In the genomic region with DNA sequence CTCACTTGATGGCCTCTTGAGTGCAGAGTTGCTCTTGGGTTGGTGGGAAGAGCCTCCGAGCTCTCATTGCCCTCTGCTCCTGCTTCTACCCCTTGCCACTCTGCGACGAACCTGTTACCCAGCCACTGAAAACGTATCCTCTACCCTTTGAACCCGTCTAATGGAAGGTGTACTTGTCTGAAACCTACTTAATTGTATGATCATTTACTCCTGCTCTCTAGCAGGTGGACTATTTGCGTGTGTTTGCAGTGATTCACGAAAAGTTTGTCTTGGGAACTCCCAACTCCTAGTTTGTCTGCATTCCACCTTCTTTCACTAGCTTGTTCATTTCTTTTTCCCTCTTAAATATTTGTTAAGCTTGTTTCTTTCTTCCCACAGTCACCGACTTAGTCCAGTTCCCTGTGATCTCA, we compare ENCODE assay signal across 8 cellular contexts. TPM values are rescaled to one million over a fixed set of nuclear protein-coding genes. Genes with fewer than 3 reads are reported as not detected.
A peak's percentile ranks its signal among the peaks of the same experiment; 100 is the strongest.
DNase-seq lines count a peak whose midpoint lies in the region; ATAC-seq, FAIRE-seq and TF ChIP-seq lines count a peak whose summit lies in the region.

No MANE protein-coding gene starts in this region.

- H3K4me3 Mint-ChIP-seq in activated B cell treated with CpG ODN at 0.5 μM for 24 hours: peak overlapping the region; percentile 96

- peak overlapping the region; percentile 86 to 93 (median 88) for H3K27ac ChIP-seq in sigmoid colon

- H3K4me1 Mint-ChIP-seq in activated B cell treated with CpG ODN at 0.5 μM for 24 hours: peaks cover 25% of the 10 kb centered on the region

- CTCF ChIA-PET in activated B cell treated with CpG ODN at 0.5 μM for 24 hours (lab: Charles Lee): interaction anchor here (1.5 to 1.7 kb wide), 2 partner anchors 21 to 34 kb away, joined by 3 to 8 read pairs; no protein-coding TSS in a partner anchor

- peaks cover 0 to 31% (median 21%) of the 10 kb centered on the region in 4 donors for H3K4me1 ChIP-seq in sigmoid colon

- H3K27me3 ChIP-seq in sigmoid colon: no peaks in the 10 kb centered on the region

- H3K4me3 ChIP-seq in sigmoid colon: peak overlapping the region; percentile 58 to 67 (median 61)

- TF ChIP-seq CTCF in activated B cell treated with CpG ODN at 0.5 μM for 24 hours (IDR thresholded peaks at IDR 0.05) (no peak), sigmoid colon (IDR thresholded peaks at IDR 0.05) (no peak)

- FAIRE-seq in GM12892 (lab: Jason Lieb, UNC): peak; percentile 54

- no peak for TF ChIP-seq EP300 in sigmoid colon (IDR thresholded peaks at IDR 0.05)

- H3K36me3 ChIP-seq in sigmoid colon: peaks cover 6 to 34% (median 14%) of the 10 kb centered on the region in 4 donors

- peak overlapping the region; percentile 96 for H3K27ac Mint-ChIP-seq in activated B cell treated with CpG ODN at 0.5 μM for 24 hours

- H3K9me3 ChIP-seq in sigmoid colon: no peaks in the 10 kb centered on the region

- WGBS in sigmoid colon, 2 donors: 3 to 13% methylated on average over 8 of the region's 8 CpGs

- no peaks in the 10 kb centered on the region for H3K27me3 Mint-ChIP-seq in activated B cell treated with CpG ODN at 0.5 μM for 24 hours

- DNase-seq in GM12892 (ENCODE audit: insufficient read length) (peak; percentile 2), activated B cell treated with CpG ODN at 0.5 μM for 24 hours (no peak), left cardiac atrium (no peak), sigmoid colon (no peak), NCI-H187 (lab: John Stamatoyannopoulos, UW) (no peak), NOMO-1 treated with DMSO at 0.1 percent for 48 hours (lab: John Stamatoyannopoulos, UW; ENCODE audit: unreplicated experiment) (no peak)

- intact Hi-C loops in activated B cell treated with CpG ODN at 0.5 μM for 24 hours (cut with micrococcal nuclease): loop anchor here (1.0 to 2.0 kb wide), 10 partner anchors 33 to 873 kb away; a partner anchor contains a TSS
- intact Hi-C loops in left cardiac atrium (cut with DNase I): loop anchor here in 1 of 2 donors (10.0 kb wide), 1 partner anchor 191 kb away; a partner anchor contains a TSS
- intact Hi-C loops in sigmoid colon (cut with DNase I): loop anchor here (10.0 kb wide), 1 partner anchor 191 kb away; a partner anchor contains a TSS

- ATAC-seq in HG02840 (IDR thresholded peaks at IDR 0.05; ENCODE audit: low FRiP score, unreplicated experiment): peak; percentile 5
- peak; percentile 2 for ATAC-seq in activated B cell treated with CpG ODN at 0.5 μM for 24 hours (ENCODE audit: low read depth)
- peak; percentile 4 to 9 for ATAC-seq in left cardiac atrium
- ATAC-seq in HG02970 (IDR thresholded peaks at IDR 0.05; ENCODE audit: low FRiP score, unreplicated experiment): no peak

- POLR2A ChIA-PET in activated B cell treated with CpG ODN at 0.5 μM for 24 hours (lab: Charles Lee): interaction anchor here (0.5 to 2.3 kb wide), 4 partner anchors 73 to 193 kb away, joined by 3 to 11 read pairs (median 6); a partner anchor contains a TSS

- peaks cover 31% of the 10 kb centered on the region for H3K36me3 Mint-ChIP-seq in activated B cell treated with CpG ODN at 0.5 μM for 24 hours (ENCODE audit: low read depth)

- no peaks in the 10 kb centered on the region for H3K9me3 Mint-ChIP-seq in activated B cell treated with CpG ODN at 0.5 μM for 24 hours

- TF ChIP-seq POLR2A in GM12892 (IDR thresholded peaks at IDR 0.05; ENCODE audit: low read depth, low read length) (no peak), sigmoid colon (IDR thresholded peaks at IDR 0.05) (no peak)

RNA-seq across cellular contexts. Expression of a gene that starts 0.5 kb away (rescaled TPM):
- 11.6 TPM for polyA plus RNA-seq in GM12892 (2012; ENCODE audit: missing spikeins)
- total RNA-seq in activated B cell treated with CpG ODN at 0.5 μM for 24 hours: 7.9 and 9.2 TPM in 2 replicates
- total RNA-seq in left cardiac atrium: 1 to 10 TPM; 5.3 to 7.7 TPM
- 10 to 100 TPM; 12.9 to 15.6 (median 14.0) TPM for total RNA-seq in sigmoid colon
- polyA plus RNA-seq in sigmoid colon: 10 to 100 TPM; 11.9 to 15.5 (median 13.8) TPM
